In the genomic region with DNA sequence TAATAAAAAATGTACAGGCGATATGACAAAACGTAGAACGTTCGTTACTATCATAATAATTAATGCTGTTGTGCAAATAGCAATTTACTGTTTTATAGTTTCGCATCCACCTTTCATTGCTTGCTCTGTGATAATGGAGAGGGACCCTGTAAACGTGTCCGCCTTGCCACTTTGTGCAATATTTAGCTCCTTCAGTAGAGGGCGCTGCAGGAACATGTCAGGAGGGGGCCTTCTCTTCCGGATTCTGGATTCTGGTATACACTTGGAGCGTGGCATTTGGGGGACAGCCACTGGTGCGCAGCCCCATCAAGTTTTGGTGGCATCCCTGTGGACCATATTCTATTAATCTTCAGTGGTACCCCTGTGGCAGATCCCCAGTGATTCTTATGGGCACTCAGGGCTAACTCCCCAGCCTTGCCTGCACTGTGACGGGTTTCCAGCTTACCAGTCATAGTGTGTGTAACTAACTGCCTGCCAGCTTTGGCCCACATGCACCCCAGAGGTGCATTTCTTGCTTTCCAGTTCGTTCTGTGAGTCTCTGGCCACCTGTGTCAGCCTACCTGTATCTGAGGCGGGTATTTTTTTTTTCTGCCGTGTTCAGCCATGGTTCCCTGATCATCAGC, we compare ENCODE assay signal across 8 cellular contexts.
DNase-seq lines count a peak whose midpoint lies in the region; ATAC-seq and TF ChIP-seq lines count a peak whose summit lies in the region.

No MANE protein-coding gene starts in this region.

- WGBS in iPS DF 6.9 (ENCODE audit: insufficient coverage, insufficient read length) = no CpG with 5 or more reads among the region's 15 CpGs
- WGBS in thyroid gland, 2 donors = 82 to 83% methylated on average over 15 of the region's 15 CpGs

- CTCF ChIA-PET in Panc1 (lab: Charles Lee) = no interaction called here

- DNase-seq in COLO829 (ENCODE audit: low spot score) = peak; percentile 65
- no peak for DNase-seq in Panc1 (ENCODE audit: low read depth, low spot score)
- peak; percentile 43 for DNase-seq in iPS DF 6.9 (ENCODE audit: low read depth, low spot score)
- no peak for DNase-seq in posterior vena cava (ENCODE audit: low spot score)
- DNase-seq in vagina (ENCODE audit: extremely low spot score in 2 of 2) = no peak
- no peak for DNase-seq in thyroid gland

- peak; percentile 57 for ATAC-seq in GM21529 (IDR thresholded peaks at IDR 0.05; ENCODE audit: unreplicated experiment)
- no peak for ATAC-seq in Panc1
- ATAC-seq in HG02623 (IDR thresholded peaks at IDR 0.05; ENCODE audit: unreplicated experiment) = no peak

- intact Hi-C loops in Panc1 (cut with micrococcal nuclease; ENCODE audit: unreplicated experiment) (no loop called here), posterior vena cava (cut with DNase I) (no loop called here), vagina (cut with DNase I) (no loop called here), thyroid gland (cut with DNase I) (no loop called here)

- H3K4me3 ChIP-seq in Panc1 (ENCODE audit: low read depth in 2 of 2, low read length in 2 of 2) (no peak overlapping the region), iPS DF 6.9 (ENCODE audit: low read length) (no peak overlapping the region), vagina (no peak overlapping the region), thyroid gland (replicated peaks in 1 of 3) (no peak overlapping the region)

- H3K36me3 ChIP-seq in Panc1 (ENCODE audit: control insufficient read depth, insufficient read depth, low read length) (no peaks in the 10 kb centered on the region), iPS DF 6.9 (ENCODE audit: control insufficient read depth, insufficient read depth, low read length) (no peaks in the 10 kb centered on the region), vagina (no peaks in the 10 kb centered on the region), thyroid gland (no peaks in the 10 kb centered on the region)

- TF ChIP-seq CTCF in Panc1 (IDR thresholded peaks at IDR 0.05) (peak; percentile 71), vagina (IDR thresholded peaks at IDR 0.05) (peak in 1 of 3 experiments; percentile 9), thyroid gland (IDR thresholded peaks at IDR 0.05) (peak in 3 of 6 experiments; percentile 10 to 37 (median 36))

- H3K27me3 ChIP-seq in Panc1 (ENCODE audit: control insufficient read depth, insufficient read depth, low read length) (no peaks in the 10 kb centered on the region), iPS DF 6.9 (ENCODE audit: control insufficient read depth, insufficient read depth, low read length) (no peaks in the 10 kb centered on the region), vagina (no peaks in the 10 kb centered on the region), thyroid gland (no peaks in the 10 kb centered on the region)

- H3K4me1 ChIP-seq in Panc1 (ENCODE audit: control insufficient read depth, insufficient read depth, low read length) (no peaks in the 10 kb centered on the region), iPS DF 6.9 (ENCODE audit: control insufficient read depth, insufficient read depth, low read length) (0 out of 2 replicates have a peak, but pooled peaks cover 1% of the 10 kb centered on the region), vagina (peaks cover 10% of the 10 kb centered on the region), thyroid gland (no peaks in the 10 kb centered on the region)

- H3K27ac ChIP-seq in Panc1 (ENCODE audit: low read length) (no peak overlapping the region), iPS DF 6.9 (ENCODE audit: low read length) (no peak overlapping the region), vagina (no peak overlapping the region), thyroid gland (no peak overlapping the region)

- TF ChIP-seq POLR2A in vagina (IDR thresholded peaks at IDR 0.05) (no peak), thyroid gland (IDR thresholded peaks at IDR 0.05) (no peak)

- POLR2A ChIA-PET in Panc1 (lab: Charles Lee) = no interaction called here

- in situ Hi-C loops in Panc1 (cut with HindIII; ENCODE audit: low pct_unique_long_range_greater_than_20kb, low sequenced_read_pairs) = no loop called here

- H3K9me3 ChIP-seq in Panc1 (ENCODE audit: control insufficient read depth, insufficient read depth, low read depth, low read length) (no peaks in the 10 kb centered on the region), iPS DF 6.9 (ENCODE audit: control insufficient read depth, insufficient read depth, low read length) (no peaks in the 10 kb centered on the region), vagina (no peaks in the 10 kb centered on the region), thyroid gland (no peaks in the 10 kb centered on the region)

- BruUV-seq in Panc1 (replicated peaks; lab: Mats Ljungman, UMichigan) = no TSS peak

Comparison
In these comparisons a context has a peak if more than half of its experiments do, and no peak if none do; other contexts are left out.
1. DNase-seq: peak in COLO829 (single experiment) and iPS DF 6.9 (single experiment); none in Panc1 (single experiment), posterior vena cava (single experiment), vagina (0 of 2) and thyroid gland (0 of 2).